25 cellular contexts compared by ENCODE assay signal in genomic region chr1:174217248-174217647, GRCh38. TPM values are rescaled to one million over a fixed set of nuclear protein-coding genes. Genes with fewer than 3 reads are reported as not detected.
DNase-seq lines count a peak whose midpoint lies in the region; ATAC-seq, FAIRE-seq and TF ChIP-seq lines count a peak whose summit lies in the region.
"Had no signal": no experiment of that assay in that cellular context is flagged by ENCODE, and none has a peak within 500 bp of the region (broad histone marks: within the 10 kb centered on the region; RNA-seq: fewer than 3 reads in every experiment).

No MANE protein-coding gene starts in this region.

- H3K27me3 ChIP-seq in mammary epithelial cell (ENCODE audit: insufficient read depth, low read length) (no peaks in the 10 kb centered on the region), breast epithelium (no peaks in the 10 kb centered on the region), K562 (ENCODE audit: control insufficient read depth in 2 of 2, insufficient read depth in 2 of 2, low read length in 2 of 2) (no peaks in the 10 kb centered on the region), mesendoderm (ENCODE audit: insufficient read depth, low read length, poor library complexity) (no peaks in the 10 kb centered on the region)
- H3K27me3 ChIP-seq: cardiac muscle cell, gastrocnemius medialis had no signal

- no peak for TF ChIP-seq POLR2A in breast epithelium (IDR thresholded peaks at IDR 0.05)
- TF ChIP-seq POLR2A in K562 (conservative IDR thresholded peaks at IDR 0.05) = no peak

- no peaks in the 10 kb centered on the region for H3K4me1 Mint-ChIP-seq in activated CD4-positive, alpha-beta T cell treated with anti-CD3 and anti-CD28 coated beads, Interleukin-2, amount 10 ng/mL, durations not matched to agents 24 days and 14 days
- H3K4me1 Mint-ChIP-seq in activated T-cell treated with anti-CD3 and anti-CD28 coated beads, Interleukin-2, amount 50 U/mL, for 24 hours (ENCODE audit: low read depth) = peaks cover 9% of the 10 kb centered on the region
- H3K4me1 Mint-ChIP-seq: activated CD8-positive, alpha-beta memory T cell treated with anti-CD3 and anti-CD28 coated beads, Interleukin-2, amount 10 ng/mL, durations not matched to agents 7 days and 5 days; nephron; stimulated activated naive CD8-positive, alpha-beta T cell treated with anti-CD3 and anti-CD28 coated beads, Interleukin-15, amount 100 ng/mL, for 72 hours had no signal

- no peaks in the 10 kb centered on the region for H3K9me3 Mint-ChIP-seq in activated CD4-positive, alpha-beta T cell treated with anti-CD3 and anti-CD28 coated beads, Interleukin-2, amount 10 ng/mL, durations not matched to agents 24 days and 14 days
- H3K9me3 Mint-ChIP-seq in activated T-cell treated with anti-CD3 and anti-CD28 coated beads, Interleukin-2, amount 50 U/mL, for 24 hours = no peaks in the 10 kb centered on the region
- H3K9me3 Mint-ChIP-seq: CD8-positive, alpha-beta T cell; stimulated activated naive CD8-positive, alpha-beta T cell treated with anti-CD3 and anti-CD28 coated beads, Interleukin-15, amount 100 ng/mL, for 72 hours had no signal

- no peak overlapping the region for H3K27ac ChIP-seq in mammary epithelial cell (ENCODE audit: insufficient read depth, low read depth, low read length)
- no peak overlapping the region for H3K27ac ChIP-seq in breast epithelium
- peak overlapping the region; percentile 4; the same call in 1 of the 3 replicates for H3K27ac ChIP-seq in K562 (ENCODE audit: extremely low read depth, low read depth, low read length)
- no peak overlapping the region for H3K27ac ChIP-seq in mesendoderm (ENCODE audit: low read depth, low read length)
- H3K27ac ChIP-seq: cardiac muscle cell, gastrocnemius medialis, PC-9 had no signal

- H3K79me1 ChIP-seq in mesendoderm (ENCODE audit: low read length) = no peaks in the 10 kb centered on the region

- H4K20me1 ChIP-seq in mammary epithelial cell (ENCODE audit: insufficient read depth, low read length) = no peaks in the 10 kb centered on the region
- H4K20me1 ChIP-seq in K562 (replicated peaks; ENCODE audit: control insufficient read depth, insufficient read depth, low read length) = 0 out of 2 replicates have a peak, but pooled peaks cover 7% of the 10 kb centered on the region

- H3K9ac ChIP-seq in mammary epithelial cell (ENCODE audit: insufficient read depth, low read length) (no peak overlapping the region), K562 (ENCODE audit: insufficient read depth in 1 of 2, low read depth in 2 of 2, low read length in 2 of 2) (no peak overlapping the region), mesendoderm (ENCODE audit: low read length) (no peak overlapping the region)

- H3K4me3 ChIP-seq in mammary epithelial cell (replicated peaks in 1 of 3; ENCODE audit: insufficient read depth in 1 of 3, low read depth in 2 of 3, low read length in 3 of 3) (no peak overlapping the region), breast epithelium (no peak overlapping the region), K562 (no peak overlapping the region), mesendoderm (ENCODE audit: low read length) (no peak overlapping the region)
- H3K4me3 ChIP-seq: cardiac muscle cell, gastrocnemius medialis, PC-9 had no signal

- H3K36me3 ChIP-seq in mammary epithelial cell (ENCODE audit: insufficient read depth, low read length) = no peaks in the 10 kb centered on the region
- no peaks in the 10 kb centered on the region for H3K36me3 ChIP-seq in breast epithelium
- peaks cover 29% of the 10 kb centered on the region; the same call in 1 of the 3 replicates for H3K36me3 ChIP-seq in K562 (ENCODE audit: control insufficient read depth, insufficient read depth, low read length)
- H3K36me3 ChIP-seq in mesendoderm (ENCODE audit: control insufficient read depth, insufficient read depth, low read length) = no peaks in the 10 kb centered on the region
- H3K36me3 ChIP-seq: cardiac muscle cell had no signal

- no peak overlapping the region for H3K4me3 Mint-ChIP-seq in activated CD4-positive, alpha-beta T cell treated with anti-CD3 and anti-CD28 coated beads, Interleukin-2, amount 10 ng/mL, durations not matched to agents 24 days and 14 days
- H3K4me3 Mint-ChIP-seq in activated T-cell treated with anti-CD3 and anti-CD28 coated beads, Interleukin-2, amount 50 U/mL, for 24 hours = no peak overlapping the region
- H3K4me3 Mint-ChIP-seq: activated B cell treated with CpG ODN at 0.5 μM for 24 hours; activated CD8-positive, alpha-beta memory T cell treated with anti-CD3 and anti-CD28 coated beads, Interleukin-2, amount 10 ng/mL, durations not matched to agents 7 days and 5 days; activated T-helper 1 cell treated with anti-CD3 and anti-CD28 coated beads, Interleukin-12 subunit alpha, Interleukin-12 subunit beta, Interleukin-2, Interleukin-4 antibody, amounts not matched to agents 30 ng/mL and 10 ng/mL and 1 ng/mL, durations not matched to agents 14 hours and 24 hours and 36 hours; CD8-positive, alpha-beta T cell; HFFc6; nephron; stimulated activated naive CD8-positive, alpha-beta T cell treated with anti-CD3 and anti-CD28 coated beads, Interleukin-15, amount 100 ng/mL, for 72 hours had no signal

- no peak for TF ChIP-seq EP300 in K562 (IDR thresholded peaks at IDR 0.05; ENCODE audit: low read length)

- H2BK120ac ChIP-seq in mesendoderm (ENCODE audit: low read depth, low read length) = no peak overlapping the region

- H3K9me3 ChIP-seq in mammary epithelial cell (replicated peaks; ENCODE audit: insufficient read depth, low read length) (no peaks in the 10 kb centered on the region), breast epithelium (no peaks in the 10 kb centered on the region), K562 (replicated peaks; ENCODE audit: control insufficient read depth, insufficient read depth, low read depth, low read length) (peaks cover 1% of the 10 kb centered on the region; the same call in 1 of the 2 replicates)
- H3K9me3 ChIP-seq: gastrocnemius medialis had no signal

- no TSS peak for BruUV-seq in mammary epithelial cell (replicated peaks; lab: Mats Ljungman, UMichigan)
- no TSS peak for BruUV-seq in K562 (replicated peaks; lab: Mats Ljungman, UMichigan)

- H3K9me1 ChIP-seq in K562 (ENCODE audit: control insufficient read depth, insufficient read depth, low read length) = no peaks in the 10 kb centered on the region

- no peak for TF ChIP-seq RAD21 in K562 (CRISPR knock-in tag; conservative IDR thresholded peaks at IDR 0.05 in 1 of 2, IDR thresholded peaks at IDR 0.05 in 1 of 2)

- H3K27me3 Mint-ChIP-seq in activated CD4-positive, alpha-beta T cell treated with anti-CD3 and anti-CD28 coated beads, Interleukin-2, amount 10 ng/mL, durations not matched to agents 24 days and 14 days = no peaks in the 10 kb centered on the region
- H3K27me3 Mint-ChIP-seq in activated T-cell treated with anti-CD3 and anti-CD28 coated beads, Interleukin-2, amount 50 U/mL, for 24 hours = no peaks in the 10 kb centered on the region
- H3K27me3 Mint-ChIP-seq: activated B cell treated with CpG ODN at 0.5 μM for 24 hours; activated CD8-positive, alpha-beta memory T cell treated with anti-CD3 and anti-CD28 coated beads, Interleukin-2, amount 10 ng/mL, durations not matched to agents 7 days and 5 days; stimulated activated naive CD8-positive, alpha-beta T cell treated with anti-CD3 and anti-CD28 coated beads, Interleukin-15, amount 100 ng/mL, for 72 hours had no signal

- H3K56ac ChIP-seq in mesendoderm (ENCODE audit: low read length) = no peak overlapping the region

- FAIRE-seq in K562 (lab: Jason Lieb, UNC) = no peak
- FAIRE-seq: small intestine had no signal

- dilution Hi-C loops in mammary epithelial cell (cut with HindIII; ENCODE audit: low sequenced_read_pairs) = no loop called here

- H3K4me1 ChIP-seq in mammary epithelial cell (ENCODE audit: insufficient read depth, low read length) (peaks cover 10% of the 10 kb centered on the region), breast epithelium (no peaks in the 10 kb centered on the region), K562 (replicated peaks in 1 of 2; ENCODE audit: control insufficient read depth in 2 of 2, insufficient read depth in 2 of 2, low read length in 2 of 2) (peaks cover 0 to 3% of the 10 kb centered on the region in 2 experiments; a peak in 2 of 5 replicates), mesendoderm (ENCODE audit: control insufficient read depth, low read depth, low read length) (no peaks in the 10 kb centered on the region)

- H2BK15ac ChIP-seq in mesendoderm (replicated peaks; ENCODE audit: low read depth) = no peak overlapping the region

- TF ChIP-seq CTCF in mammary epithelial cell (conservative IDR thresholded peaks at IDR 0.05 in 1 of 2, IDR thresholded peaks at IDR 0.05 in 1 of 2; ENCODE audit: extremely low read depth in 1 of 2, insufficient read depth in 1 of 2, low read depth in 1 of 2, low read length in 2 of 2) = no peak
- no peak for TF ChIP-seq CTCF in breast epithelium (IDR thresholded peaks at IDR 0.05)
- TF ChIP-seq CTCF in K562 (IDR thresholded peaks at IDR 0.05 in 2 of 3, conservative IDR thresholded peaks at IDR 0.05 in 1 of 3; ENCODE audit: insufficient read depth in 2 of 3, low read depth in 1 of 3, low read length in 3 of 3) = no peak

- no peak overlapping the region for H4K8ac ChIP-seq in mesendoderm (ENCODE audit: low read depth, low read length)

- CTCF ChIA-PET in mammary epithelial cell (lab: Charles Lee; ENCODE audit: low non-redundant PET) = no interaction called here
- CTCF ChIA-PET in K562 (lab: Yijun Ruan, JAX; ENCODE audit: low intra/inter-chr PET ratio) = interaction anchor here (2.6 kb wide), 1 partner anchor 123 kb away, joined by 9 read pairs; no protein-coding TSS in a partner anchor

- in situ Hi-C loops in mammary epithelial cell (cut with MboI; ENCODE audit: low sequenced_read_pairs in 2 of 2) (no loop called here), K562 (cut with MboI) (loop anchor here (10.0 kb wide), 1 partner anchor 122 kb away; no protein-coding TSS in a partner anchor)

- DNase-seq in mammary epithelial cell (peak; percentile 24), breast epithelium (ENCODE audit: low spot score in 2 of 2) (no peak), K562 (ENCODE audit: extremely low read depth in 1 of 4, low spot score in 3 of 4) (no peak), mesendoderm (peak; percentile 5)
- no peak for DNase-seq in activated CD4-positive, alpha-beta T cell treated with anti-CD3 and anti-CD28 coated beads, Interleukin-2, amount 10 ng/mL, durations not matched to agents 24 days and 14 days
- no peak for DNase-seq in activated T-cell treated with anti-CD3 and anti-CD28 coated beads, Interleukin-2, amount 50 U/mL, for 24 hours
- DNase-seq: activated B cell treated with CpG ODN at 0.5 μM for 24 hours; activated CD8-positive, alpha-beta memory T cell treated with anti-CD3 and anti-CD28 coated beads, Interleukin-2, amount 10 ng/mL, durations not matched to agents 7 days and 5 days; activated naive CD4-positive, alpha-beta T cell treated with anti-CD3 and anti-CD28 coated beads, Interleukin-2, amount 50 U/mL, for 16 hours; anterior cingulate cortex; CD8-positive, alpha-beta T cell; DMS153; gastrocnemius medialis; NCI-H187 treated with DMSO at 0.1 percent for 48 hours; NCI-H524 treated with DMSO at 0.1 percent for 48 hours; NK-92 treated with Interleukin-12 subunit alpha and Interleukin-12 subunit beta, amount 100 ng/mL, for 24 hours; PC-9; stimulated activated naive CD8-positive, alpha-beta T cell treated with anti-CD3 and anti-CD28 coated beads, Interleukin-15, amount 100 ng/mL, for 72 hours had no signal

- H3K4me2 ChIP-seq in mammary epithelial cell (ENCODE audit: insufficient read depth, low read depth, low read length) = no peak overlapping the region
- H3K4me2 ChIP-seq in K562 (ENCODE audit: insufficient read depth, low read length) = no peak overlapping the region
- no peak overlapping the region for H3K4me2 ChIP-seq in mesendoderm (ENCODE audit: low read length)
- H3K4me2 ChIP-seq: PC-9 had no signal

- POLR2A ChIA-PET in K562 (lab: Yijun Ruan, JAX) = interaction anchor here (0.6 to 1.3 kb wide), 5 partner anchors 8 to 195 kb away, joined by 3 to 9 read pairs (median 4); partner anchors contain the start of gene RC3H1

- no peak overlapping the region for H3K4ac ChIP-seq in mesendoderm (ENCODE audit: low read depth, low read length)

- intact Hi-C loops in mammary epithelial cell (cut with micrococcal nuclease) = loop anchor here (2.0 to 10.0 kb wide), 3 partner anchors 140 to 1472 kb away; no protein-coding TSS in a partner anchor
- intact Hi-C loops in breast epithelium (cut with DNase I; ENCODE audit: low total_unique reads) = no loop called here
- intact Hi-C loops in K562 (cut with micrococcal nuclease) = loop anchor here (1.0 to 5.0 kb wide), 4 partner anchors 58 to 795 kb away; partner anchors contain the start of gene RABGAP1L
- intact Hi-C loops in activated CD4-positive, alpha-beta T cell treated with anti-CD3 and anti-CD28 coated beads, Interleukin-2, amount 10 ng/mL, durations not matched to agents 24 days and 14 days (cut with micrococcal nuclease) = loop anchor here (1.0 to 5.0 kb wide), 4 partner anchors 57 to 795 kb away; partner anchors contain the start of gene RC3H1

- H3K18ac ChIP-seq in mesendoderm (ENCODE audit: low read length) = no peak overlapping the region

- peaks cover 12% of the 10 kb centered on the region for H3K36me3 Mint-ChIP-seq in activated CD4-positive, alpha-beta T cell treated with anti-CD3 and anti-CD28 coated beads, Interleukin-2, amount 10 ng/mL, durations not matched to agents 24 days and 14 days (ENCODE audit: low read depth)
- peaks cover 17% of the 10 kb centered on the region for H3K36me3 Mint-ChIP-seq in activated T-cell treated with anti-CD3 and anti-CD28 coated beads, Interleukin-2, amount 50 U/mL, for 24 hours (ENCODE audit: low read depth)

- no peak overlapping the region for H3K27ac Mint-ChIP-seq in activated CD4-positive, alpha-beta T cell treated with anti-CD3 and anti-CD28 coated beads, Interleukin-2, amount 10 ng/mL, durations not matched to agents 24 days and 14 days
- H3K27ac Mint-ChIP-seq in activated T-cell treated with anti-CD3 and anti-CD28 coated beads, Interleukin-2, amount 50 U/mL, for 24 hours = no peak overlapping the region
- H3K27ac Mint-ChIP-seq: activated B cell treated with CpG ODN at 0.5 μM for 24 hours; activated CD8-positive, alpha-beta memory T cell treated with anti-CD3 and anti-CD28 coated beads, Interleukin-2, amount 10 ng/mL, durations not matched to agents 7 days and 5 days; activated T-helper 1 cell treated with anti-CD3 and anti-CD28 coated beads, Interleukin-12 subunit alpha, Interleukin-12 subunit beta, Interleukin-2, Interleukin-4 antibody, amounts not matched to agents 30 ng/mL and 10 ng/mL and 1 ng/mL, durations not matched to agents 14 hours and 24 hours and 36 hours; CD8-positive, alpha-beta T cell; HFFc6; nephron; stimulated activated naive CD8-positive, alpha-beta T cell treated with anti-CD3 and anti-CD28 coated beads, Interleukin-15, amount 100 ng/mL, for 72 hours had no signal

- no peak overlapping the region for H2AK5ac ChIP-seq in mesendoderm (ENCODE audit: low read length)

- 38% methylated on average over 3 of the region's 3 CpGs for WGBS in mammary epithelial cell (ENCODE audit: low coverage, missing lambda C conversion rate)
- WGBS in K562 (ENCODE audit: insufficient coverage, low coverage, missing lambda C conversion rate) = 33% methylated on average over 3 of the region's 3 CpGs
- no CpG with 5 or more reads among the region's 3 CpGs for WGBS in mesendoderm (ENCODE audit: extremely low coverage, insufficient coverage, low lambda C conversion rate)

- H2AFZ ChIP-seq in mammary epithelial cell (ENCODE audit: low read depth, low read length) = no peak overlapping the region
- H2AFZ ChIP-seq in K562 (ENCODE audit: low read depth, low read length) = no peak overlapping the region; the same call in 1 of the 2 replicates
- H2AFZ ChIP-seq: PC-9 had no signal

- no peak overlapping the region for H2BK5ac ChIP-seq in mesendoderm (ENCODE audit: low read length)

- H3K23ac ChIP-seq in mesendoderm (ENCODE audit: low read length) = no peak overlapping the region

- H4K5ac ChIP-seq in mesendoderm (ENCODE audit: low read length) = no peak overlapping the region

- ATAC-seq in HG02642 (IDR thresholded peaks at IDR 0.05; ENCODE audit: poor library complexity, unreplicated experiment) (peak; percentile 16), K562 (peak; percentile 57), HG03159 (IDR thresholded peaks at IDR 0.05; ENCODE audit: unreplicated experiment) (no peak)

- H3K79me2 ChIP-seq in mammary epithelial cell (ENCODE audit: insufficient read depth, low read length) (peaks cover 15% of the 10 kb centered on the region), K562 (ENCODE audit: control insufficient read depth, insufficient read depth, low read length) (peaks cover 42% of the 10 kb centered on the region), mesendoderm (ENCODE audit: control insufficient read depth, insufficient read depth, low read length) (no peaks in the 10 kb centered on the region)

RNA-seq across cellular contexts. Expression of gene RABGAP1L, which starts 57.9 kb away (rescaled TPM):
- total RNA-seq in mammary epithelial cell (10 to 100 TPM; 31.9 to 47.5 TPM), breast epithelium (10 to 100 TPM; 41.3 to 83.7 (median 49.5) TPM), K562 (2014; rRNA removed) (26.5 and 27.8 TPM in 2 replicates), K562 (2014; rRNA removed; fragmentation: Illumina TruSeq; extraction: Trizol) (44.9 and 49.7 TPM in 2 replicates), K562 (2015; rRNA removed; fragmentation: Illumina TruSeq; extraction: Trizol) (39.1 and 40.9 TPM in 2 replicates), K562 (2021) (29.9 and 32.2 TPM in 2 replicates)
- polyA plus RNA-seq in mammary epithelial cell (12.3 TPM), K562 (2011; rRNA removed) (23.8 and 26.7 TPM in 2 replicates), K562 (2014; fragmentation: Illumina TruSeq; extraction: Trizol) (21.6 and 25.6 TPM in 2 replicates), K562 (2014; fragmentation: Nextera tagmentation; extraction: Ambion mirVana) (10 to 100 TPM; 16.5 to 19.0 TPM), K562 (2014; rRNA removed) (18.7 and 24.1 TPM in 2 replicates)
- 19.9 TPM for polyA minus RNA-seq in mammary epithelial cell
- 89.1 and 291 TPM in 2 replicates for total RNA-seq in K562 (2011; cell fraction: chromatin; rRNA removed; ENCODE audit: low replicate concordance)
- 36.2 and 52.6 TPM in 2 replicates for total RNA-seq in K562 (2011; cell fraction: nucleolus; rRNA removed)
- total RNA-seq in K562 (2011; cell fraction: nucleoplasm; rRNA removed) = 84.4 and 92.0 TPM in 2 replicates
- polyA plus RNA-seq in K562 (2011; cell fraction: cytosol; rRNA removed) = 9.7 and 12.2 TPM in 2 replicates
- 22.1 and 29.9 TPM in 2 replicates for polyA plus RNA-seq in K562 (2011; cell fraction: nucleus; rRNA removed)
- polyA plus RNA-seq in K562 (2012) = 20.8 and 24.8 TPM in 2 replicates
- 106 and 144 TPM in 2 replicates for polyA minus RNA-seq in K562 (2011; rRNA and poly(A)+ RNA removed)
- 15.3 and 20.0 TPM in 2 replicates for polyA minus RNA-seq in K562 (2011; cell fraction: cytosol; rRNA and poly(A)+ RNA removed)
- 85.5 and 157 TPM in 2 replicates for polyA minus RNA-seq in K562 (2011; cell fraction: nucleus; rRNA and poly(A)+ RNA removed)
- polyA plus RNA-seq in mesendoderm (2013, experiment 1 of 2) = 11.9 TPM
- polyA plus RNA-seq in mesendoderm (2013, experiment 2 of 2) = 13.8 TPM
- total RNA-seq in activated CD4-positive, alpha-beta T cell treated with anti-CD3 and anti-CD28 coated beads, Interleukin-2, amount 10 ng/mL, durations not matched to agents 24 days and 14 days = 36.9 and 37.2 TPM in 2 replicates

Comparison
In these comparisons a context has a peak if more than half of its experiments do, and no peak if none do; other contexts are left out.
1. DNase-seq: peak in mammary epithelial cell (single experiment) and mesendoderm (single experiment); none in breast epithelium (0 of 2), K562 (0 of 4), activated CD4-positive, alpha-beta T cell treated with anti-CD3 and anti-CD28 coated beads, Interleukin-2, amount 10 ng/mL, durations not matched to agents 24 days and 14 days (single experiment) and activated T-cell treated with anti-CD3 and anti-CD28 coated beads, Interleukin-2, amount 50 U/mL, for 24 hours (single experiment).